ENCODE assay signal across 8 cellular contexts in the genomic region with DNA sequence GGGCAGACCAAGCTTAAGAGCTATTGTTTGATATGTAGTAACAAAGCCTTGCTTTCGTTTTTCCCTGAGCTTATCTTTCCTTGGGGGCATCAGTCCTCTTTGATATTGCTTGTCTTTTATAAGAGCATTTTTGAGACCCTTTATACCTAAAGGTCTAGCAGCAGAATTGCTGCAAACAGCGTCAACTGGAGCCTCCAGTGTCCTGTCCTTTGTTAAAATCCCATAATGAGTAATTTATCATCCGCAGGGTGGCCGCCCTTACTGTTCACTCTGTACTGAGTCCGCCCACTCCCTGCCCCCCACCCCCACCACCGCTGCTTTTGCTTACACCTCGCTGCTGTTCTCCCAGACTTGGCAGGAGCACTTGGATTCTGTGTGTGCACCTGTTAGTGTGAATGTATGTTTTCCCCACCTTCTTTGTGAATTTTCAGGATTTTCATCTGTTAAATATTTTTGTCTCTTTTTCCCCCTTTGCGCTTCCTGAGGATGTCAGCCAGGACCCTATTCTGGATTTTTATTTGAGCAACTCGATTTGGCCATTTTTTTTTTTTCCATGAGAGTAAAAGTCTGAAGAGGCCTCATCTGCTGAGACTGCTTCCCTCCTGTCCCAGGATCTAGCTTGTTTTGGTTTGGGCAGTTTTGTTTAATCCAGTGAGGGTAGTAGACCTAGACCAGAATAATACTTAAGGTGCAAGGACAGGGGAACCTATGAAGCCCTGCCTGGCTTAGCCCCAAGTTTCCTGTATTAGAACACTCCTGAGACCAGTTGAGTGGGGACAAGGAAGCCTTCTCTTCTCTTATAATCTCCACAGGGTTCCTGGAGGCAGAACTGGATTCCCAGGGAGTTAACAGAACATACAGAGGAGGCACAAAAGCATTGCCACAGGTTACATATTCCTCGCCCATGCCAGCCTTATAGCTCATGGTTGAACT. TPM values are rescaled to one million over a fixed set of nuclear protein-coding genes. Genes with fewer than 3 reads are reported as not detected.
DNase-seq lines count a peak whose midpoint lies in the region; ATAC-seq and TF ChIP-seq lines count a peak whose summit lies in the region.

No MANE protein-coding gene starts in this region.

- no peak overlapping the region for H3K4me3 ChIP-seq in BLaER1 treated with 17β-estradiol and CSF1 and Interleukin-3, amounts not matched to agents 10 nM and 100 nM
- H3K4me3 ChIP-seq in brain microvascular endothelial cell (ENCODE audit: low read depth, low read length): no peak overlapping the region

- peak overlapping the region; percentile 81 to 96 (median 92) for H3K27ac Mint-ChIP-seq in naive thymus-derived CD8-positive, alpha-beta T cell

- no peaks in the 10 kb centered on the region for H3K27me3 ChIP-seq in BLaER1 treated with 17β-estradiol and CSF1 and Interleukin-3, amounts not matched to agents 10 nM and 100 nM
- H3K27me3 ChIP-seq in brain microvascular endothelial cell (replicated peaks): no peaks in the 10 kb centered on the region

- DNase-seq in NCI-H1092 (lab: John Stamatoyannopoulos, UW) (peak; percentile 74), brain microvascular endothelial cell (no peak), NCI-H345 treated with DMSO at 0.1 percent for 48 hours (lab: John Stamatoyannopoulos, UW; ENCODE audit: unreplicated experiment) (no peak), pons (ENCODE audit: low spot score) (no peak), DMS79 treated with DMSO at 0.1 percent for 48 hours (lab: John Stamatoyannopoulos, UW) (no peak)
- DNase-seq in naive thymus-derived CD8-positive, alpha-beta T cell: no peak

- ATAC-seq in naive thymus-derived CD8-positive, alpha-beta T cell: peak in 1 of 2 donors; percentile 3
- ATAC-seq in HG03045 (IDR thresholded peaks at IDR 0.05; ENCODE audit: unreplicated experiment): no peak

- TF ChIP-seq CTCF in brain microvascular endothelial cell (IDR thresholded peaks at IDR 0.05; ENCODE audit: low read depth, low read length, missing control alignments): no peak

- POLR2A ChIA-PET in naive thymus-derived CD8-positive, alpha-beta T cell (lab: Charles Lee): interaction anchor here (0.6 to 3.3 kb wide), 9 partner anchors 8 to 116 kb away, joined by 3 to 14 read pairs (median 4); a partner anchor contains a TSS

- H3K4me2 ChIP-seq in BLaER1 treated with 17β-estradiol and CSF1 and Interleukin-3, amounts not matched to agents 10 nM and 100 nM: peak overlapping the region; percentile 50 to 85 (median 78)

- peaks cover 0 to 22% (median 10%) of the 10 kb centered on the region in 11 experiments; a peak in 16 of 22 replicates for H3K36me3 ChIP-seq in BLaER1 treated with 17β-estradiol and CSF1 and Interleukin-3, amounts not matched to agents 10 nM and 100 nM
- peaks cover 3% of the 10 kb centered on the region for H3K36me3 ChIP-seq in brain microvascular endothelial cell (replicated peaks)

- peaks cover 60 to 66% (median 62%) of the 10 kb centered on the region in 10 experiments for H3K4me1 ChIP-seq in BLaER1 treated with 17β-estradiol and CSF1 and Interleukin-3, amounts not matched to agents 10 nM and 100 nM

- in situ Hi-C loops in brain microvascular endothelial cell (cut with HindIII; ENCODE audit: low pct_ligation_motif_present, low sequenced_read_pairs): no loop called here

- H3K27me3 Mint-ChIP-seq in naive thymus-derived CD8-positive, alpha-beta T cell: no peaks in the 10 kb centered on the region

- no peaks in the 10 kb centered on the region for H3K9me3 ChIP-seq in BLaER1 treated with 17β-estradiol and CSF1 and Interleukin-3, amounts not matched to agents 10 nM and 100 nM (replicated peaks in 1 of 11)

- H4K20me1 ChIP-seq in BLaER1 treated with 17β-estradiol and CSF1 and Interleukin-3, amounts not matched to agents 10 nM and 100 nM: no peaks in the 10 kb centered on the region

- peak overlapping the region; percentile 50 to 88 (median 78) for H3K4me3 Mint-ChIP-seq in naive thymus-derived CD8-positive, alpha-beta T cell

- peak overlapping the region in 10 of 11 experiments; percentile 1 to 73 (median 58); a peak in 17 of 22 replicates for H3K27ac ChIP-seq in BLaER1 treated with 17β-estradiol and CSF1 and Interleukin-3, amounts not matched to agents 10 nM and 100 nM
- H3K27ac ChIP-seq in brain microvascular endothelial cell: peak overlapping the region; percentile 83

- peaks cover 3 to 16% (median 10%) of the 10 kb centered on the region in 3 donors for H3K36me3 Mint-ChIP-seq in naive thymus-derived CD8-positive, alpha-beta T cell

- H3K4me1 Mint-ChIP-seq in naive thymus-derived CD8-positive, alpha-beta T cell: peaks cover 49 to 86% (median 84%) of the 10 kb centered on the region in 4 donors

- H3K9me3 Mint-ChIP-seq in naive thymus-derived CD8-positive, alpha-beta T cell: no peaks in the 10 kb centered on the region

- H3K9ac ChIP-seq in BLaER1 treated with 17β-estradiol and CSF1 and Interleukin-3, amounts not matched to agents 10 nM and 100 nM: peak overlapping the region in 4 of 11 experiments; percentile 7 to 35 (median 22); a peak in 6 of 22 replicates

RNA-seq across cellular contexts. Expression of a gene that starts 8.1 kb away (rescaled TPM):
- total RNA-seq in naive thymus-derived CD8-positive, alpha-beta T cell: 10 to 100 TPM; 19.0 to 22.0 TPM
- polyA plus RNA-seq in naive thymus-derived CD8-positive, alpha-beta T cell: 10 to 100 TPM in 2 of 3 donors, 1 to 10 TPM in 1; 5.8 to 13.6 (median 11.5) TPM

RNA-seq across cellular contexts. Expression of a gene that starts 26.6 kb away (rescaled TPM):
- 100 to 1,000 TPM; 102 to 118 TPM for total RNA-seq in naive thymus-derived CD8-positive, alpha-beta T cell
- polyA plus RNA-seq in naive thymus-derived CD8-positive, alpha-beta T cell: under 1 TPM in 1 of 3 donors, not detected in 2; 0.42 TPM

RNA-seq across cellular contexts. Expression of a gene that starts 38.8 kb away (rescaled TPM):
- 100 to 1,000 TPM; 447 to 454 TPM for total RNA-seq in naive thymus-derived CD8-positive, alpha-beta T cell
- 100 to 1,000 TPM; 131 to 180 (median 153) TPM for polyA plus RNA-seq in naive thymus-derived CD8-positive, alpha-beta T cell

RNA-seq across cellular contexts. Expression of a gene that starts 39.0 kb away (rescaled TPM):
- 1 to 10 TPM; 2.5 to 3.6 TPM for total RNA-seq in naive thymus-derived CD8-positive, alpha-beta T cell
- polyA plus RNA-seq in naive thymus-derived CD8-positive, alpha-beta T cell: under 1 TPM; 0.60 to 0.95 (median 0.61) TPM

RNA-seq across cellular contexts. Expression of a gene that starts 55.0 kb away (rescaled TPM):
- total RNA-seq in naive thymus-derived CD8-positive, alpha-beta T cell: 10 to 100 TPM in 1 of 2 experiments, 1 to 10 TPM in 1; 8.3 to 12.5 TPM
- polyA plus RNA-seq in naive thymus-derived CD8-positive, alpha-beta T cell: 1 to 10 TPM in 1 of 3 donors, under 1 TPM in 2; 0.25 to 1.3 (median 0.64) TPM
